In the genomic region with DNA sequence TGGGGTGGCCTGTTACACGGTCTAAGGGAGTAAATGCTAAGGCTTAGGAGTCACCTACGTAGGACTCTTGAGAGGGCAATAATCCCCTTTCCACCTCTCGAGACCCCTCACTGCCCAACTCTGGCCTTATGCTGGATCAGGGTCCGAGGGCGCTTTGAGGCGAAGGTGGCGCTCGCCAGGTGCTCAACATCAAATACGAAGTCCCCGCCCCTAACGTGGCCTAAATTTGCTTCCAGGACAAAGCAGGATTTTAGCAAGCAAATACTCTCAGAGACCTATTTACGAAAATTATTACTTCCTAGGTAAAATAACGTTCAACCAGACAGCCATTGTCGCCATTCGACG, we compare ENCODE assay signal across 9 cellular contexts. TPM values are rescaled to one million over a fixed set of nuclear protein-coding genes. Genes with fewer than 3 reads are reported as not detected.
DNase-seq lines count a peak whose midpoint lies in the region; ATAC-seq and TF ChIP-seq lines count a peak whose summit lies in the region.
"Had no signal": no experiment of that assay in that cellular context is flagged by ENCODE, and none has a peak within 500 bp of the region (broad histone marks: within the 10 kb centered on the region; RNA-seq: fewer than 3 reads in every experiment).

No MANE protein-coding gene starts in this region.

- no peaks in the 10 kb centered on the region for H3K9me3 ChIP-seq in CD4-positive, alpha-beta memory T cell (ENCODE audit: control insufficient read depth in 1 of 2, low read length in 2 of 2)
- no peaks in the 10 kb centered on the region for H3K9me3 ChIP-seq in MM.1S (replicated peaks; ENCODE audit: insufficient read depth, low read length)
- H3K9me3 ChIP-seq in neuron (ENCODE audit: low read length) = no peaks in the 10 kb centered on the region

- H3K27ac Mint-ChIP-seq in CD4-positive, alpha-beta memory T cell = peak overlapping the region; percentile 98 to 100 (median 99)
- H3K27ac Mint-ChIP-seq in effector memory CD8-positive, alpha-beta T cell = peak overlapping the region; percentile 99

- peaks cover 6% of the 10 kb centered on the region for H3F3A ChIP-seq in MM.1S (ENCODE audit: insufficient read depth, low read length)

- H3K27me3 Mint-ChIP-seq in CD4-positive, alpha-beta memory T cell = no peaks in the 10 kb centered on the region
- H3K27me3 Mint-ChIP-seq in effector memory CD8-positive, alpha-beta T cell = no peaks in the 10 kb centered on the region

- ATAC-seq in effector memory CD8-positive, alpha-beta T cell (replicated peaks) = no peak
- ATAC-seq in GM18505 (IDR thresholded peaks at IDR 0.05; ENCODE audit: unreplicated experiment) = no peak

- peak overlapping the region; percentile 97 for H3K27ac ChIP-seq in CD4-positive, alpha-beta memory T cell (ENCODE audit: low read depth, low read length)
- peak overlapping the region; percentile 94 for H3K27ac ChIP-seq in MM.1S (ENCODE audit: low read length)

- peaks cover 4 to 20% of the 10 kb centered on the region in 2 donors for H3K36me3 Mint-ChIP-seq in CD4-positive, alpha-beta memory T cell
- peaks cover 31% of the 10 kb centered on the region for H3K36me3 Mint-ChIP-seq in effector memory CD8-positive, alpha-beta T cell (ENCODE audit: insufficient read depth)

- H3K36me3 ChIP-seq in CD4-positive, alpha-beta memory T cell (ENCODE audit: insufficient read depth, low read length) = no peaks in the 10 kb centered on the region
- H3K36me3 ChIP-seq in MM.1S (replicated peaks; ENCODE audit: insufficient read depth, low read length) (no peaks in the 10 kb centered on the region), neuron (ENCODE audit: insufficient read depth, low read length) (no peaks in the 10 kb centered on the region)

- TF ChIP-seq POLR2A in GM18505 (IDR thresholded peaks at IDR 0.05; ENCODE audit: borderline replicate concordance, extremely low read depth, insufficient read depth, insufficient read length) = no peak

- peaks cover 42% of the 10 kb centered on the region for H3K79me2 ChIP-seq in MM.1S (ENCODE audit: low read length)

- H3K4me2 ChIP-seq in MM.1S (ENCODE audit: low read depth, low read length) = peak overlapping the region; percentile 93

- CTCF ChIA-PET in CD4-positive, alpha-beta memory T cell (lab: Charles Lee; ENCODE audit: partially characterized antibody) = interaction anchor here (1.2 to 1.4 kb wide), 3 partner anchors 10 to 113 kb away, joined by 3 to 4 read pairs (median 3); a partner anchor contains a TSS

- peaks cover 13% of the 10 kb centered on the region for H4K20me1 ChIP-seq in MM.1S (ENCODE audit: insufficient read depth, low read length)

- H3K9me3 Mint-ChIP-seq in CD4-positive, alpha-beta memory T cell = no peaks in the 10 kb centered on the region
- H3K9me3 Mint-ChIP-seq in effector memory CD8-positive, alpha-beta T cell = no peaks in the 10 kb centered on the region

- H3K4me1 ChIP-seq in CD4-positive, alpha-beta memory T cell (ENCODE audit: insufficient read depth, low read length) = peaks cover 44% of the 10 kb centered on the region
- H3K4me1 ChIP-seq in MM.1S (ENCODE audit: low read length) (peaks cover 19% of the 10 kb centered on the region), neuron (ENCODE audit: insufficient read depth, low read length) (peaks cover 25% of the 10 kb centered on the region)

- peaks cover 43 to 67% (median 49%) of the 10 kb centered on the region in 4 donors for H3K4me1 Mint-ChIP-seq in CD4-positive, alpha-beta memory T cell
- H3K4me1 Mint-ChIP-seq in effector memory CD8-positive, alpha-beta T cell (ENCODE audit: low read depth in 2 of 2) = peaks cover 43 to 56% of the 10 kb centered on the region in 2 donors

- H3K27me3 ChIP-seq in CD4-positive, alpha-beta memory T cell (ENCODE audit: insufficient read depth, low read length) = no peaks in the 10 kb centered on the region
- H3K27me3 ChIP-seq in MM.1S (replicated peaks; ENCODE audit: insufficient read depth, low read length) (no peaks in the 10 kb centered on the region), neuron (ENCODE audit: insufficient read depth, low read length) (no peaks in the 10 kb centered on the region)

- H3K4me3 Mint-ChIP-seq in CD4-positive, alpha-beta memory T cell = peak overlapping the region; percentile 94 to 99 (median 98)
- H3K4me3 Mint-ChIP-seq in effector memory CD8-positive, alpha-beta T cell = peak overlapping the region; percentile 87 to 88

- in situ Hi-C loops in GM13976 (cut with MboI; ENCODE audit: low sequenced_read_pairs, unreplicated experiment) = no loop called here

- no peak for TF ChIP-seq CTCF in MM.1S (IDR thresholded peaks at IDR 0.05; ENCODE audit: low read length)
- no peak for TF ChIP-seq CTCF in GM13976 (IDR thresholded peaks at IDR 0.05; ENCODE audit: borderline replicate concordance, control extremely low read depth, extremely low read depth, insufficient read depth, missing control alignments)

- no peak for DNase-seq in CD4-positive, alpha-beta memory T cell
- no peak for DNase-seq in MM.1S
- DNase-seq in effector memory CD8-positive, alpha-beta T cell = no peak
- no peak for DNase-seq in GM13976 (ENCODE audit: low spot score)
- no peak for DNase-seq in T-helper 9 cell
- no peak for DNase-seq in ureter (ENCODE audit: low spot score)

- no peaks in the 10 kb centered on the region for H3K9me2 ChIP-seq in MM.1S (replicated peaks; ENCODE audit: insufficient read depth, low read length)

- peak overlapping the region; percentile 78 to 84 for H3K4me3 ChIP-seq in CD4-positive, alpha-beta memory T cell (ENCODE audit: low read length in 2 of 2)
- peak overlapping the region; percentile 92 for H3K4me3 ChIP-seq in MM.1S (ENCODE audit: low read length)
- peak overlapping the region; percentile 88 for H3K4me3 ChIP-seq in neuron (ENCODE audit: low read length)

- intact Hi-C loops in CD4-positive, alpha-beta memory T cell (cut with micrococcal nuclease) = loop anchor here (1.0 to 2.0 kb wide), 2 partner anchors 132 to 147 kb away; a partner anchor contains a TSS

- H2AFZ ChIP-seq in MM.1S (ENCODE audit: low read length) (peak overlapping the region; percentile 100), neuron (ENCODE audit: low read depth, low read length) (peak overlapping the region; percentile 73)

- peak overlapping the region; percentile 93 for H3K9ac ChIP-seq in MM.1S (ENCODE audit: low read length)

- POLR2A ChIA-PET in CD4-positive, alpha-beta memory T cell (lab: Charles Lee; ENCODE audit: partially characterized antibody) = interaction anchor here (0.7 to 3.3 kb wide), 25 partner anchors 9 to 1947 kb away, joined by 3 to 46 read pairs (median 4); a partner anchor contains a TSS

RNA-seq across cellular contexts. Expression of a gene that starts 0.4 kb away (rescaled TPM):
- total RNA-seq in CD4-positive, alpha-beta memory T cell = 10 to 100 TPM; 60.0 to 60.7 TPM
- 10 to 100 TPM; 17.3 to 51.0 TPM for polyA plus RNA-seq in CD4-positive, alpha-beta memory T cell
- total RNA-seq in ureter = 61.4 TPM

RNA-seq across cellular contexts. Expression of a gene that starts 50.3 kb away (rescaled TPM):
- total RNA-seq in CD4-positive, alpha-beta memory T cell = not detected
- polyA plus RNA-seq in CD4-positive, alpha-beta memory T cell = not detected
- not detected for total RNA-seq in ureter
- total RNA-seq: frontal cortex had no signal

RNA-seq across cellular contexts. Expression of a gene that starts 52.6 kb away (rescaled TPM):
- not detected for total RNA-seq in CD4-positive, alpha-beta memory T cell
- polyA plus RNA-seq in CD4-positive, alpha-beta memory T cell = not detected
- not detected for total RNA-seq in ureter
